17 cellular contexts compared by ENCODE assay signal in genomic region chr1:3113047-3113740, GRCh38. TPM values are rescaled to one million over a fixed set of nuclear protein-coding genes. Genes with fewer than 3 reads are reported as not detected.
DNase-seq lines count a peak whose midpoint lies in the region; ATAC-seq and TF ChIP-seq lines count a peak whose summit lies in the region.
"Had no signal": no experiment of that assay in that cellular context is flagged by ENCODE, and none has a peak within 500 bp of the region (broad histone marks: within the 10 kb centered on the region; RNA-seq: fewer than 3 reads in every experiment).

No MANE protein-coding gene starts in this region.

- peaks cover 3% of the 10 kb centered on the region for H3K27me3 Mint-ChIP-seq in GM23338 (ENCODE audit: insufficient read depth, low read depth, poor library complexity)
- no peaks in the 10 kb centered on the region for H3K27me3 Mint-ChIP-seq in brain
- H3K27me3 Mint-ChIP-seq in stimulated activated memory B cell treated with anti-CD40 and anti-IgM and Interleukin-4, amounts not matched to agents 10 μg/mL and 1 μg/mL and 100 μg/mL, for 72 hours, result peaks cover under 1% of the 10 kb centered on the region

- H3K9me2 ChIP-seq in GM23338 (ENCODE audit: insufficient read depth) (no peaks in the 10 kb centered on the region), neural cell (ENCODE audit: insufficient read depth, low read length) (no peaks in the 10 kb centered on the region)

- DNase-seq in GM23338 (ENCODE audit: low spot score) (no peak), RPMI8226 (no peak), left lobe of liver (ENCODE audit: low spot score) (no peak), NCI-H2227 (lab: John Stamatoyannopoulos, UW; ENCODE audit: unreplicated experiment) (no peak)
- DNase-seq: DMS 273 treated with DMSO at 0.1 percent for 48 hours, NCI-H1092 treated with DMSO at 0.1 percent for 48 hours, NCI-H1694, NCI-H2107, NCI-H748 treated with DMSO at 0.1 percent for 48 hours, PC-3 had no signal

- TF ChIP-seq CTCF in GM23338 (conservative IDR thresholded peaks at IDR 0.05; ENCODE audit: low read depth in 2 of 2) (no peak), brain (conservative IDR thresholded peaks at IDR 0.05) (no peak), neural cell (IDR thresholded peaks at IDR 0.05; ENCODE audit: poor library complexity, severe bottlenecking) (no peak)

- ATAC-seq in GM23338 (peak; percentile 21; the same call in 1 of the 3 replicates), HG03439 (IDR thresholded peaks at IDR 0.05; ENCODE audit: unreplicated experiment) (no peak), left lobe of liver (no peak)
- peak; percentile 6 for ATAC-seq in stimulated activated memory B cell treated with anti-CD40 and anti-IgM and Interleukin-4, amounts not matched to agents 10 μg/mL and 1 μg/mL and 100 μg/mL, for 72 hours
- ATAC-seq: PC-3 had no signal

- H3K27ac ChIP-seq in GM23338 (ENCODE audit: low read depth) (no peak overlapping the region), neural cell (ENCODE audit: low read length) (no peak overlapping the region)
- H3K27ac ChIP-seq: BLaER1 treated with 17β-estradiol and CSF1 and Interleukin-3, amounts not matched to agents 10 nM and 100 nM; KMS-11 had no signal

- H3K4me3 Mint-ChIP-seq in GM23338 (no peak overlapping the region), brain (no peak overlapping the region)
- H3K4me3 Mint-ChIP-seq in stimulated activated memory B cell treated with anti-CD40 and anti-IgM and Interleukin-4, amounts not matched to agents 10 μg/mL and 1 μg/mL and 100 μg/mL, for 72 hours, result no peak overlapping the region

- H2AFZ ChIP-seq in GM23338 (no peak overlapping the region), neural cell (ENCODE audit: low read depth, low read length) (no peak overlapping the region)

- no peak overlapping the region for H3K4me3 ChIP-seq in GM23338
- H3K4me3 ChIP-seq in neural cell (ENCODE audit: low read length), result no peak overlapping the region
- H3K4me3 ChIP-seq: BLaER1 treated with 17β-estradiol and CSF1 and Interleukin-3, amounts not matched to agents 10 nM and 100 nM had no signal

- no peak overlapping the region for H3K27ac Mint-ChIP-seq in GM23338
- H3K27ac Mint-ChIP-seq in brain, result peak overlapping the region in 4 of 5 experiments; percentile 56 to 94 (median 86)
- no peak overlapping the region for H3K27ac Mint-ChIP-seq in stimulated activated memory B cell treated with anti-CD40 and anti-IgM and Interleukin-4, amounts not matched to agents 10 μg/mL and 1 μg/mL and 100 μg/mL, for 72 hours

- no peaks in the 10 kb centered on the region; the same call in 1 of the 2 replicates for H3F3A ChIP-seq in GM23338 (replicated peaks; ENCODE audit: low read depth)
- H3F3A ChIP-seq in neural cell (ENCODE audit: insufficient read depth, low read length, poor library complexity, severe bottlenecking), result no peaks in the 10 kb centered on the region

- H3K4me1 Mint-ChIP-seq in GM23338 (no peaks in the 10 kb centered on the region), brain (peaks cover 67% of the 10 kb centered on the region)
- no peaks in the 10 kb centered on the region for H3K4me1 Mint-ChIP-seq in stimulated activated memory B cell treated with anti-CD40 and anti-IgM and Interleukin-4, amounts not matched to agents 10 μg/mL and 1 μg/mL and 100 μg/mL, for 72 hours

- no peaks in the 10 kb centered on the region for H3K4me1 ChIP-seq in GM23338 (ENCODE audit: insufficient read depth)

- no peaks in the 10 kb centered on the region for H3K36me3 Mint-ChIP-seq in GM23338 (ENCODE audit: low read depth)
- peaks cover 4% of the 10 kb centered on the region for H3K36me3 Mint-ChIP-seq in brain
- no peaks in the 10 kb centered on the region for H3K36me3 Mint-ChIP-seq in stimulated activated memory B cell treated with anti-CD40 and anti-IgM and Interleukin-4, amounts not matched to agents 10 μg/mL and 1 μg/mL and 100 μg/mL, for 72 hours

- H3K36me3 ChIP-seq in GM23338 (ENCODE audit: insufficient read depth) (no peaks in the 10 kb centered on the region), neural cell (ENCODE audit: insufficient read depth, low read length) (no peaks in the 10 kb centered on the region)
- H3K36me3 ChIP-seq: BLaER1 treated with 17β-estradiol and CSF1 and Interleukin-3, amounts not matched to agents 10 nM and 100 nM had no signal

- H3K79me2 ChIP-seq in GM23338 (replicated peaks; ENCODE audit: insufficient read depth) (no peaks in the 10 kb centered on the region), neural cell (replicated peaks; ENCODE audit: insufficient read depth, low read length) (peaks cover 31% of the 10 kb centered on the region)

- no peak overlapping the region for H3K4me2 ChIP-seq in GM23338
- H3K4me2 ChIP-seq in neural cell (ENCODE audit: low read length), result no peak overlapping the region
- H3K4me2 ChIP-seq: BLaER1 treated with 17β-estradiol and CSF1 and Interleukin-3, amounts not matched to agents 10 nM and 100 nM; KMS-11 had no signal

- no peak for TF ChIP-seq RAD21 in neural cell (conservative IDR thresholded peaks at IDR 0.05)

- no peaks in the 10 kb centered on the region for H3K9me3 ChIP-seq in neural cell (ENCODE audit: low read length)

- H3K9me3 Mint-ChIP-seq in GM23338 (peaks cover 3% of the 10 kb centered on the region), brain (peaks cover 3 to 7% (median 5%) of the 10 kb centered on the region in 5 experiments)
- no peaks in the 10 kb centered on the region for H3K9me3 Mint-ChIP-seq in stimulated activated memory B cell treated with anti-CD40 and anti-IgM and Interleukin-4, amounts not matched to agents 10 μg/mL and 1 μg/mL and 100 μg/mL, for 72 hours

- peak overlapping the region; percentile 63 for H3K9ac ChIP-seq in neural cell (ENCODE audit: low read length)
- H3K9ac ChIP-seq: BLaER1 treated with 17β-estradiol and CSF1 and Interleukin-3, amounts not matched to agents 10 nM and 100 nM; KMS-11 had no signal

- TF ChIP-seq EP300 in neural cell (conservative IDR thresholded peaks at IDR 0.05; ENCODE audit: poor library complexity, severe bottlenecking), result no peak

- H3K27me3 ChIP-seq in GM23338 (ENCODE audit: insufficient read depth), result no peaks in the 10 kb centered on the region
- no peaks in the 10 kb centered on the region for H3K27me3 ChIP-seq in neural cell (ENCODE audit: insufficient read depth, low read depth, low read length)

- H4K20me1 ChIP-seq in GM23338 (replicated peaks; ENCODE audit: insufficient read depth) (no peaks in the 10 kb centered on the region), neural cell (ENCODE audit: insufficient read depth) (no peaks in the 10 kb centered on the region)

TF ChIP-seq in GM23338, 12 proteins besides CTCF, POLR2A, EP300 and RAD21 (continues in another document):
- TF ChIP-seq EZH2 (IDR thresholded peaks at IDR 0.05; ENCODE audit: low read depth, unreplicated experiment) (no peak), ETS1 (IDR thresholded peaks at IDR 0.05) (no peak)

TF ChIP-seq in neural cell, 6 proteins besides CTCF, POLR2A, EP300 and RAD21:
- no peak for TF ChIP-seq TAF1 (IDR thresholded peaks at IDR 0.05; ENCODE audit: low read depth)
- TF ChIP-seq REST (IDR thresholded peaks at IDR 0.05; ENCODE audit: borderline replicate concordance), result no peak
- no peak for TF ChIP-seq SMC3 (conservative IDR thresholded peaks at IDR 0.05; ENCODE audit: poor library complexity)
- TF ChIP-seq EZH2 (IDR thresholded peaks at IDR 0.05; ENCODE audit: borderline replicate concordance, insufficient read depth, low read length, poor library complexity, severe bottlenecking), result no peak
- no peak for TF ChIP-seq POLR2AphosphoS5 (IDR thresholded peaks at IDR 0.05)
- no peak for TF ChIP-seq MXI1 (conservative IDR thresholded peaks at IDR 0.05; ENCODE audit: poor library complexity, severe bottlenecking)

RNA-seq across cellular contexts. Expression of gene PRDM16, which starts 44.2 kb away (rescaled TPM):
- 0.14 and 0.66 TPM in 2 replicates for total RNA-seq in GM23338 (2014; rRNA removed; shearing (Covaris generic))
- 0.16 TPM in 2 replicates for polyA plus RNA-seq in GM23338 (2016; fragmentation: Nextera tagmentation; extraction: Ambion mirVana)
- polyA plus RNA-seq in brain (ENCODE audit: insufficient read depth, low read depth, low replicate concordance), result 2.4 TPM
- 0.16 and 0.21 TPM in 2 replicates for polyA plus RNA-seq in neural cell
- 2.7 and 5.1 TPM in 2 replicates for polyA minus RNA-seq in neural cell
- 0.43 TPM for total RNA-seq in left lobe of liver
- total RNA-seq: MCF 10A had no signal

Comparison
In these comparisons a context has a peak if more than half of its experiments do, and no peak if none do; other contexts are left out.
1. ATAC-seq: peak in GM23338 (single experiment) and stimulated activated memory B cell treated with anti-CD40 and anti-IgM and Interleukin-4, amounts not matched to agents 10 μg/mL and 1 μg/mL and 100 μg/mL, for 72 hours (single experiment); none in HG03439 (single experiment) and left lobe of liver (single experiment).
2. H3K27ac Mint-ChIP-seq: peak in brain (4 of 5); none in GM23338 (single experiment) and stimulated activated memory B cell treated with anti-CD40 and anti-IgM and Interleukin-4, amounts not matched to agents 10 μg/mL and 1 μg/mL and 100 μg/mL, for 72 hours (single experiment).